ENCODE assay signal across 9 cellular contexts in genomic region chr13:46160474-46161066, GRCh38. TPM values are rescaled to one million over a fixed set of nuclear protein-coding genes. Genes with fewer than 3 reads are reported as not detected.
DNase-seq lines count a peak whose midpoint lies in the region; ATAC-seq and TF ChIP-seq lines count a peak whose summit lies in the region.
"Had no signal": no experiment of that assay in that cellular context is flagged by ENCODE, and none has a peak within 500 bp of the region (broad histone marks: within the 10 kb centered on the region; RNA-seq: fewer than 3 reads in every experiment).

No MANE protein-coding gene starts in this region.

- H3K4me3 ChIP-seq in BJ (ENCODE audit: low read depth, low read length), result no peak overlapping the region
- no peak overlapping the region for H3K4me3 ChIP-seq in SJCRH30

- ATAC-seq in HG02840 (IDR thresholded peaks at IDR 0.05; ENCODE audit: low FRiP score, unreplicated experiment) (no peak), HG02973 (IDR thresholded peaks at IDR 0.05; ENCODE audit: unreplicated experiment) (no peak)

- H3K9me3 ChIP-seq in SJCRH30 (replicated peaks), result no peaks in the 10 kb centered on the region

- CTCF ChIA-PET in BJ (lab: Yijun Ruan, JAX), result interaction anchor here (0.7 to 3.0 kb wide), 23 partner anchors 8 to 571 kb away, joined by 3 to 31 read pairs (median 4); no protein-coding TSS in a partner anchor

- TF ChIP-seq CTCF in BJ (IDR thresholded peaks at IDR 0.05; ENCODE audit: insufficient read depth, low read depth, low read length) (peak; percentile 74), GM12874 (IDR thresholded peaks at IDR 0.05; ENCODE audit: insufficient read depth, low read depth, low read length) (peak; percentile 63), LNCAP (IDR thresholded peaks at IDR 0.05) (peak; percentile 68)

- H3K27me3 ChIP-seq in BJ (ENCODE audit: control insufficient read depth, insufficient read depth, low read length) (peaks cover 1% of the 10 kb centered on the region), SJCRH30 (no peaks in the 10 kb centered on the region)

- H3K27ac ChIP-seq in SJCRH30, result no peak overlapping the region

- DNase-seq in BJ (ENCODE audit: low read depth) (peak; percentile 4), SJCRH30 (peak; percentile 8 to 76), dermis microvascular lymphatic vessel endothelial cell (ENCODE audit: low read depth in 2 of 2) (peak; percentile 17 to 65), medulla oblongata (ENCODE audit: extremely low spot score) (peak; percentile 86)

- POLR2A ChIA-PET in BJ (lab: Charles Lee), result no interaction called here

- H3K4me1 ChIP-seq in SJCRH30, result no peaks in the 10 kb centered on the region

- H3K36me3 ChIP-seq in BJ (ENCODE audit: control insufficient read depth, insufficient read depth, low read length) (no peaks in the 10 kb centered on the region), SJCRH30 (no peaks in the 10 kb centered on the region)

RNA-seq across cellular contexts. Expression of gene LCP1, which starts 21.4 kb away (rescaled TPM):
- 0.06 TPM in 1 of 2 replicates, not detected in the other for polyA plus RNA-seq in BJ (2011; rRNA removed)
- polyA minus RNA-seq in BJ (2011; rRNA and poly(A)+ RNA removed), result 0.09 TPM in 1 of 2 replicates, not detected in the other
- not detected in 2 replicates for total RNA-seq in SJCRH30 (2014; rRNA removed; shearing (Covaris generic))
- total RNA-seq in dermis microvascular lymphatic vessel endothelial cell, result under 0.01 and 0.39 TPM in 2 replicates

RNA-seq across cellular contexts. Expression of gene LRRC63, which starts 51.2 kb away (rescaled TPM):
- not detected in 2 replicates for polyA plus RNA-seq in BJ (2011; rRNA removed)
- 0.15 and 0.24 TPM in 2 replicates for polyA minus RNA-seq in BJ (2011; rRNA and poly(A)+ RNA removed)
- 0.06 TPM in 1 of 2 replicates, not detected in the other for total RNA-seq in SJCRH30 (2014; rRNA removed; shearing (Covaris generic))
- under 0.01 TPM in 1 of 2 replicates, not detected in the other for total RNA-seq in dermis microvascular lymphatic vessel endothelial cell

RNA-seq across cellular contexts. Expression of gene CPB2, which starts 55.7 kb away (rescaled TPM):
- polyA plus RNA-seq in BJ (2011; rRNA removed), result not detected in 2 replicates
- polyA minus RNA-seq in BJ (2011; rRNA and poly(A)+ RNA removed), result not detected in 2 replicates
- total RNA-seq in SJCRH30 (2014; rRNA removed; shearing (Covaris generic)), result not detected in 2 replicates
- total RNA-seq in dermis microvascular lymphatic vessel endothelial cell, result under 0.01 TPM in 1 of 2 replicates, not detected in the other
- total RNA-seq: T-helper 1 cell treated with Interleukin-12 subunit alpha and Interleukin-12 subunit beta and Interleukin-4 antibody, amounts not matched to agents 30 ng/mL and 1 ng/mL, for 36 hours had no signal

Comparison
In these comparisons a context has a peak if more than half of its experiments do, and no peak if none do; other contexts are left out.
1. DNase-seq: peak in every context shown above with its lines; median percentile 86 in medulla oblongata; 42 in SJCRH30; 41 in dermis microvascular lymphatic vessel endothelial cell; 4 in BJ.